Comparison of ENCODE assay signal across 1 cellular context in genomic region chr17:7513850-7514419, GRCh38.
TF ChIP-seq lines count a peak whose summit lies in the region.

No MANE protein-coding gene starts in this region.

TF ChIP-seq in HepG2, 621 proteins besides CTCF, POLR2A, EP300 and RAD21:
- TF ChIP-seq KMT2B (CRISPR knock-in tag; IDR thresholded peaks at IDR 0.05): no peak
- no peak for TF ChIP-seq MEIS2 (CRISPR knock-in tag; IDR thresholded peaks at IDR 0.05)
- TF ChIP-seq ZNF136 (CRISPR knock-in tag; IDR thresholded peaks at IDR 0.05; ENCODE audit: low read depth): no peak
- no peak for TF ChIP-seq ZNF563 (CRISPR knock-in tag; IDR thresholded peaks at IDR 0.05)
- no peak for TF ChIP-seq ZNF609 (CRISPR knock-in tag; IDR thresholded peaks at IDR 0.05; ENCODE audit: borderline replicate concordance)
- TF ChIP-seq AGO2 (optimal IDR thresholded peaks at IDR 0.05; ENCODE audit: low read depth, low read length): peak; percentile 87
